ENCODE assay signal across 30 cellular contexts in genomic region chr10:18625906-18626305, GRCh38. TPM values are rescaled to one million over a fixed set of nuclear protein-coding genes. Genes with fewer than 3 reads are reported as not detected.
DNase-seq lines count a peak whose midpoint lies in the region; ATAC-seq, FAIRE-seq and TF ChIP-seq lines count a peak whose summit lies in the region.
"Had no signal": no experiment of that assay in that cellular context is flagged by ENCODE, and none has a peak within 500 bp of the region (broad histone marks: within the 10 kb centered on the region; RNA-seq: fewer than 3 reads in every experiment).

No MANE protein-coding gene starts in this region.

- BruUV-seq in Caco-2 (replicated peaks; lab: Mats Ljungman, UMichigan): no TSS peak

- TF ChIP-seq POLR2A in A549 (IDR thresholded peaks at IDR 0.05; ENCODE audit: low read length) (no peak), esophagus muscularis mucosa (IDR thresholded peaks at IDR 0.05; ENCODE audit: low read depth) (no peak)

- peak overlapping the region; percentile 54 for H3K4me3 Mint-ChIP-seq in Caco-2 (ENCODE audit: unreplicated experiment)
- peak overlapping the region in 8 of 10 donors; percentile 14 to 81 (median 36) for H3K4me3 Mint-ChIP-seq in naive thymus-derived CD4-positive, alpha-beta T cell

- H3K27ac ChIP-seq in A549: peak overlapping the region; percentile 60 to 86; a peak in 3 of 6 replicates
- peak overlapping the region; percentile 18 to 80 (median 79) for H3K27ac ChIP-seq in esophagus muscularis mucosa (replicated peaks in 1 of 4)
- no peak overlapping the region for H3K27ac ChIP-seq in naive thymus-derived CD4-positive, alpha-beta T cell (ENCODE audit: low read depth, low read length)
- H3K27ac ChIP-seq: coronary artery, left ventricle myocardium inferior, PC-9, thyroid gland had no signal

- TF ChIP-seq CTCF in A549 (IDR thresholded peaks at IDR 0.05) (no peak), Caco-2 (IDR thresholded peaks at IDR 0.05; ENCODE audit: insufficient read depth in 1 of 2, low read depth in 1 of 2, low read length in 1 of 2, severe bottlenecking in 1 of 2, unreplicated experiment in 1 of 2) (no peak), esophagus muscularis mucosa (IDR thresholded peaks at IDR 0.05) (no peak)

- TF ChIP-seq EP300 in A549 (IDR thresholded peaks at IDR 0.05): no peak
- TF ChIP-seq EP300 in esophagus muscularis mucosa (IDR thresholded peaks at IDR 0.05): no peak

- FAIRE-seq in A549 (lab: Jason Lieb, UNC): no peak

- POLR2A ChIA-PET in A549 (lab: Yijun Ruan, JAX) (no interaction called here), Caco-2 (lab: Charles Lee) (interaction anchor here (1.4 kb wide), 1 partner anchor 33 kb away, joined by 4 read pairs; the partner anchor contains the start of gene ARL5B)
- POLR2A ChIA-PET in naive thymus-derived CD4-positive, alpha-beta T cell (lab: Charles Lee): interaction anchor here (0.9 kb wide), 1 partner anchor 23 kb away, joined by 3 read pairs; no protein-coding TSS in a partner anchor

- H3K9me3 Mint-ChIP-seq in Caco-2 (ENCODE audit: unreplicated experiment): no peaks in the 10 kb centered on the region
- peaks cover 0 to 7% (median 0%) of the 10 kb centered on the region in 11 donors for H3K9me3 Mint-ChIP-seq in naive thymus-derived CD4-positive, alpha-beta T cell
- H3K9me3 Mint-ChIP-seq: activated CD8-positive, alpha-beta T cell treated with anti-CD3 and anti-CD28 coated beads for 36 hours; activated naive CD8-positive, alpha-beta T cell treated with anti-CD3 and anti-CD28 coated beads, Interleukin-2, amount 10 ng/mL, durations not matched to agents 7 days and 5 days; H9; IgD-negative memory B cell had no signal

- H3K27me3 ChIP-seq in Caco-2 (replicated peaks; ENCODE audit: control insufficient read depth, insufficient read depth, low read length) (no peaks in the 10 kb centered on the region), esophagus muscularis mucosa (no peaks in the 10 kb centered on the region)
- no peaks in the 10 kb centered on the region for H3K27me3 ChIP-seq in naive thymus-derived CD4-positive, alpha-beta T cell (ENCODE audit: control insufficient read depth in 2 of 2, insufficient read depth in 2 of 2, low read length in 2 of 2)
- H3K27me3 ChIP-seq: right lobe of liver, stomach, thyroid gland had no signal

- no peak overlapping the region for H3K4me3 ChIP-seq in A549
- H3K4me3 ChIP-seq in Caco-2 (ENCODE audit: low read depth, low read length): no peak overlapping the region
- no peak overlapping the region for H3K4me3 ChIP-seq in esophagus muscularis mucosa
- no peak overlapping the region for H3K4me3 ChIP-seq in naive thymus-derived CD4-positive, alpha-beta T cell (ENCODE audit: low read length)
- H3K4me3 ChIP-seq: coronary artery, left ventricle myocardium inferior, PC-9, right lobe of liver, stomach, thyroid gland had no signal

- H3K4me1 ChIP-seq in A549 (peaks cover 22% of the 10 kb centered on the region), Caco-2 (peaks cover 52% of the 10 kb centered on the region), esophagus muscularis mucosa (peaks cover 8 to 41% (median 29%) of the 10 kb centered on the region in 4 donors)
- H3K4me1 ChIP-seq in naive thymus-derived CD4-positive, alpha-beta T cell (ENCODE audit: control insufficient read depth in 2 of 2, insufficient read depth in 2 of 2, low read length in 2 of 2): no peaks in the 10 kb centered on the region
- H3K4me1 ChIP-seq: thyroid gland had no signal

- H3K9me3 ChIP-seq in A549: no peaks in the 10 kb centered on the region
- H3K9me3 ChIP-seq in Caco-2: no peaks in the 10 kb centered on the region
- H3K9me3 ChIP-seq in esophagus muscularis mucosa: no peaks in the 10 kb centered on the region
- no peaks in the 10 kb centered on the region for H3K9me3 ChIP-seq in naive thymus-derived CD4-positive, alpha-beta T cell (ENCODE audit: control insufficient read depth in 2 of 3, low read length in 3 of 3)
- H3K9me3 ChIP-seq: left ventricle myocardium inferior, right lobe of liver, stomach, thyroid gland had no signal

- H3K27ac Mint-ChIP-seq in Caco-2 (ENCODE audit: unreplicated experiment): peak overlapping the region; percentile 57
- H3K27ac Mint-ChIP-seq in naive thymus-derived CD4-positive, alpha-beta T cell: peak overlapping the region in 6 of 9 donors; percentile 42 to 93 (median 77)
- H3K27ac Mint-ChIP-seq: activated CD8-positive, alpha-beta T cell treated with anti-CD3 and anti-CD28 coated beads for 36 hours; activated naive CD8-positive, alpha-beta T cell treated with anti-CD3 and anti-CD28 coated beads, Interleukin-2, amount 10 ng/mL, durations not matched to agents 7 days and 5 days had no signal

- no peaks in the 10 kb centered on the region; the same call in 1 of the 2 replicates for H3K36me3 ChIP-seq in Caco-2 (ENCODE audit: control insufficient read depth, insufficient read depth, low read length)
- peaks cover 0 to 9% (median 3%) of the 10 kb centered on the region in 4 donors for H3K36me3 ChIP-seq in esophagus muscularis mucosa
- H3K36me3 ChIP-seq in naive thymus-derived CD4-positive, alpha-beta T cell (ENCODE audit: control insufficient read depth in 2 of 3, insufficient read depth in 3 of 3, low read length in 3 of 3): peaks cover 0 to 5% (median 0%) of the 10 kb centered on the region in 3 experiments
- H3K36me3 ChIP-seq: right lobe of liver, thyroid gland had no signal

- intact Hi-C loops in Caco-2 (cut with micrococcal nuclease; ENCODE audit: unreplicated experiment) (no loop called here), esophagus muscularis mucosa (cut with DNase I) (no loop called here), posterior vena cava (cut with DNase I) (no loop called here)
- intact Hi-C loops in naive thymus-derived CD4-positive, alpha-beta T cell (cut with micrococcal nuclease): no loop called here

- H3K4me2 ChIP-seq in A549: no peak overlapping the region
- H3K4me2 ChIP-seq: PC-9 had no signal

- TF ChIP-seq RAD21 in A549 (conservative IDR thresholded peaks at IDR 0.05 in 1 of 2, IDR thresholded peaks at IDR 0.05 in 1 of 2): no peak

- H3K4me1 Mint-ChIP-seq in Caco-2 (ENCODE audit: low read depth, unreplicated experiment): peaks cover 64% of the 10 kb centered on the region
- H3K4me1 Mint-ChIP-seq in naive thymus-derived CD4-positive, alpha-beta T cell: peaks cover 17 to 23% (median 17%) of the 10 kb centered on the region in 7 donors

- H3K27me3 Mint-ChIP-seq in Caco-2 (ENCODE audit: insufficient read depth, unreplicated experiment): no peaks in the 10 kb centered on the region
- no peaks in the 10 kb centered on the region for H3K27me3 Mint-ChIP-seq in naive thymus-derived CD4-positive, alpha-beta T cell
- H3K27me3 Mint-ChIP-seq: activated CD8-positive, alpha-beta T cell treated with anti-CD3 and anti-CD28 coated beads for 36 hours; activated naive CD8-positive, alpha-beta T cell treated with anti-CD3 and anti-CD28 coated beads, Interleukin-2, amount 10 ng/mL, durations not matched to agents 7 days and 5 days; IgD-negative memory B cell; T-helper 17 cell had no signal

- CTCF ChIA-PET in A549 (lab: Yijun Ruan, JAX) (interaction anchor here (1.0 kb wide), 1 partner anchor 29 kb away, joined by 3 read pairs; no protein-coding TSS in a partner anchor), Caco-2 (lab: Charles Lee) (no interaction called here)
- CTCF ChIA-PET in naive thymus-derived CD4-positive, alpha-beta T cell (lab: Charles Lee): no interaction called here

- DNase-seq in A549 (ENCODE audit: low read depth in 1 of 2, low spot score in 1 of 2) (no peak), Caco-2 (no peak), esophagus muscularis mucosa (ENCODE audit: extremely low spot score) (no peak), DMS79 (lab: John Stamatoyannopoulos, UW) (no peak), posterior vena cava (ENCODE audit: low spot score) (no peak)
- no peak for DNase-seq in naive thymus-derived CD4-positive, alpha-beta T cell
- DNase-seq: activated CD8-positive, alpha-beta T cell treated with anti-CD3 and anti-CD28 coated beads for 36 hours; activated naive CD8-positive, alpha-beta T cell treated with anti-CD3 and anti-CD28 coated beads, Interleukin-2, amount 10 ng/mL, durations not matched to agents 7 days and 5 days; aorta; COR-L47; DND-41; effector memory CD4-positive, alpha-beta T cell; GF-D8; glutamatergic neuron; H9; islet precursor cell; left ventricle myocardium inferior; NCI-H2107; PC-9; posterior cingulate gyrus; right lobe of liver; stimulated activated CD8-positive, alpha-beta memory T cell treated with anti-CD3 and anti-CD28 coated beads, Interleukin-4, amount 100 ng/mL, for 48 hours; stomach; T-helper 17 cell; thyroid gland had no signal

- ATAC-seq in A549 (no peak), HG02642 (IDR thresholded peaks at IDR 0.05; ENCODE audit: poor library complexity, unreplicated experiment) (no peak), HG02981 (IDR thresholded peaks at IDR 0.05; ENCODE audit: unreplicated experiment) (no peak)
- ATAC-seq in naive thymus-derived CD4-positive, alpha-beta T cell: no peak
- ATAC-seq: activated CD8-positive, alpha-beta T cell treated with anti-CD3 and anti-CD28 coated beads for 36 hours; right lobe of liver; Right ventricle myocardium inferior; T-helper 17 cell had no signal

- peaks cover 24% of the 10 kb centered on the region for H3K36me3 Mint-ChIP-seq in Caco-2 (ENCODE audit: insufficient read depth, unreplicated experiment)
- peaks cover 4 to 22% (median 16%) of the 10 kb centered on the region in 5 donors for H3K36me3 Mint-ChIP-seq in naive thymus-derived CD4-positive, alpha-beta T cell

- WGBS in A549 (ENCODE audit: missing lambda C conversion rate): 85% methylated on average over 5 of the region's 5 CpGs
- 69% methylated on average over 5 of the region's 5 CpGs for WGBS in esophagus muscularis mucosa

RNA-seq across cellular contexts. Expression of gene NSUN6, which starts 25.5 kb away (rescaled TPM):
- 11.7 and 14.7 TPM in 2 replicates for polyA plus RNA-seq in A549 (2011; rRNA removed)
- polyA plus RNA-seq in A549 (2012; cell fraction: cytosol; rRNA removed): 2.9 and 3.0 TPM in 2 replicates
- polyA plus RNA-seq in A549 (2012; cell fraction: nucleus; rRNA removed): 2.6 and 5.7 TPM in 2 replicates
- 6.3 to 6.5 TPM (median 6.5 TPM) in 3 replicates for polyA plus RNA-seq in A549 (2017; fragmentation: RNase III; extraction: RNeasy Plus Mini Kit Qiagen cat#74134 plus additional on column Dnase treatment)
- 9.0 and 12.6 TPM in 2 replicates for polyA minus RNA-seq in A549 (2011; rRNA and poly(A)+ RNA removed)
- 17.3 and 17.7 TPM in 2 replicates for total RNA-seq in Caco-2 (2022)
- 10 to 100 TPM in 1 of 4 donors, 1 to 10 TPM in 3; 5.0 to 10.4 (median 5.7) TPM for total RNA-seq in esophagus muscularis mucosa
- total RNA-seq in naive thymus-derived CD4-positive, alpha-beta T cell: 10 to 100 TPM; 19.6 to 51.8 (median 41.3) TPM
- 10 to 100 TPM in 1 of 2 donors, 1 to 10 TPM in 1; 9.9 to 10.2 TPM for polyA plus RNA-seq in naive thymus-derived CD4-positive, alpha-beta T cell
- 10 to 100 TPM in 1 of 2 donors, 1 to 10 TPM in 1; 8.5 to 10.1 TPM for total RNA-seq in posterior vena cava

RNA-seq across cellular contexts. Expression of gene ARL5B, which starts 33.3 kb away (rescaled TPM):
- polyA plus RNA-seq in A549 (2011; rRNA removed): 16.0 and 24.5 TPM in 2 replicates
- 2.0 and 2.5 TPM in 2 replicates for polyA plus RNA-seq in A549 (2012; cell fraction: cytosol; rRNA removed)
- polyA plus RNA-seq in A549 (2012; cell fraction: nucleus; rRNA removed): 2.7 and 5.1 TPM in 2 replicates
- 8.0 to 8.8 TPM (median 8.1 TPM) in 3 replicates for polyA plus RNA-seq in A549 (2017; fragmentation: RNase III; extraction: RNeasy Plus Mini Kit Qiagen cat#74134 plus additional on column Dnase treatment)
- polyA minus RNA-seq in A549 (2011; rRNA and poly(A)+ RNA removed): 7.9 and 8.1 TPM in 2 replicates
- total RNA-seq in Caco-2 (2022): 61.7 and 65.0 TPM in 2 replicates
- total RNA-seq in esophagus muscularis mucosa: 10 to 100 TPM in 1 of 4 donors, 1 to 10 TPM in 3; 7.5 to 14.7 (median 8.9) TPM
- total RNA-seq in naive thymus-derived CD4-positive, alpha-beta T cell: 10 to 100 TPM in 4 of 5 experiments, 1 to 10 TPM in 1; 9.7 to 15.8 (median 13.9) TPM
- polyA plus RNA-seq in naive thymus-derived CD4-positive, alpha-beta T cell: under 1 TPM; 0.59 to 0.84 TPM
- total RNA-seq in posterior vena cava: 10 to 100 TPM; 10.4 to 12.9 TPM
